In the genomic region with DNA sequence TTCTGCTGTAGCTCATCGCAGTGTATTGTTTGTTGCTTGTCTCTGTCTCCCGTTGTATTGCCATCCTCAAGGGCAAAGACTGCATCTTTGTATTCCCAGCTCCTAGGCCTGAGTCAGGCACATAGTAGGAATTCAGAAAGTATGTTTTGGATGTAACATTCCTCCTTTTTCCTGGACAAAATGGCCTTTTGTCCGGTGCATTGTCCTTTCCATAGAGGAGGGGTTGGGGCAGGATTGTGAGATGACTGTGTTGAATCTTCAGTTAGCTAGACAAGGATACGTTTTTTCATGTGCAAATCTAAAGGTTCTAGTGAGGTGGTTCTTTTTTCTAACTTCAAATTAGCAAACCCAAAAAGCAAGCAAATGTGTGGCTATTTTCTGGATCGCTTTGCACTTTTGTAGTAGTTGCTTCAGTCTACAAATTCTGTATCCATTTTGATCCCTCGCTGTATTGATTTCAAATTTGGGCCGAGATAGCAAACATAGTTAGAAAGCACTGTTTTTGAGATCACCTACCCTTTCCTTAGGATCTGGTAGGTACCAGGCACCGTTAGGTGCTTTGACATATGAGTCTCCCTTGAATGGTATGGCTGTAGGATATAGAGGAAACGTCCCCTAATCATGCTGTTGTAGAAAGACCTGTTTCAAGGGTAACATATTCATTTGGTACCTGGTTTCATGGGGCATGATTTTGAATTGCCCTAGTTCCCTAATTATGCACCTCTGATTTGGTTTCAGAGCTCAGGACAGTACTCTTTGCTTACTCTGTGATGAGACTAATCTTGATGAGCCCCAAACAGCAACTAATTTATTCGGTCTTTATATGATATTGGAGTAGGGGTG, we compare ENCODE assay signal across 8 cellular contexts. TPM values are rescaled to one million over a fixed set of nuclear protein-coding genes. Genes with fewer than 3 reads are reported as not detected.
DNase-seq lines count a peak whose midpoint lies in the region; ATAC-seq and TF ChIP-seq lines count a peak whose summit lies in the region.

No MANE protein-coding gene starts in this region.

- H3K9me3 ChIP-seq in heart right ventricle (no peaks in the 10 kb centered on the region), lower lobe of right lung (no peaks in the 10 kb centered on the region), uterus (no peaks in the 10 kb centered on the region)

- intact Hi-C loops in heart right ventricle (cut with DNase I): no loop called here
- intact Hi-C loops in left ventricle myocardium superior (cut with micrococcal nuclease): no loop called here
- intact Hi-C loops in lower lobe of right lung (cut with DNase I): no loop called here
- intact Hi-C loops in uterus (cut with DNase I; ENCODE audit: low total_unique reads): no loop called here

- in situ Hi-C loops in astrocyte of the spinal cord (cut with HindIII; ENCODE audit: low sequenced_read_pairs): no loop called here

- peak overlapping the region; percentile 61 to 97 (median 89) for H3K4me3 ChIP-seq in heart right ventricle
- peak overlapping the region; percentile 88 for H3K4me3 ChIP-seq in astrocyte of the spinal cord (ENCODE audit: low read depth, low read length)
- peak overlapping the region; percentile 89 for H3K4me3 ChIP-seq in lower lobe of right lung
- H3K4me3 ChIP-seq in uterus: peak overlapping the region; percentile 89 to 99

- ATAC-seq in heart right ventricle: no peak
- no peak for ATAC-seq in left ventricle myocardium superior
- no peak for ATAC-seq in lower lobe of right lung
- no peak for ATAC-seq in GM21381 (IDR thresholded peaks at IDR 0.05; ENCODE audit: unreplicated experiment)

- no peak for TF ChIP-seq CTCF in heart right ventricle (IDR thresholded peaks at IDR 0.05)
- TF ChIP-seq CTCF in astrocyte of the spinal cord (IDR thresholded peaks at IDR 0.05; ENCODE audit: low read depth, low read length): no peak
- no peak for TF ChIP-seq CTCF in lower lobe of right lung (IDR thresholded peaks at IDR 0.05)
- TF ChIP-seq CTCF in uterus (IDR thresholded peaks at IDR 0.05): no peak

- 48% methylated on average over 10 of the region's 10 CpGs for WGBS in heart right ventricle, 2 donors

- H3K27ac ChIP-seq in heart right ventricle: peak overlapping the region in 4 of 10 donors; percentile 87 to 96 (median 92)
- no peak overlapping the region for H3K27ac ChIP-seq in lower lobe of right lung
- no peak overlapping the region for H3K27ac ChIP-seq in uterus

- peaks cover 0 to 40% (median 22%) of the 10 kb centered on the region in 9 donors for H3K4me1 ChIP-seq in heart right ventricle
- H3K4me1 ChIP-seq in lower lobe of right lung: peaks cover 23% of the 10 kb centered on the region
- peaks cover 9 to 14% of the 10 kb centered on the region in 2 donors for H3K4me1 ChIP-seq in uterus

- TF ChIP-seq POLR2A in uterus (IDR thresholded peaks at IDR 0.05): no peak

- H3K27me3 ChIP-seq in heart right ventricle (no peaks in the 10 kb centered on the region), lower lobe of right lung (ENCODE audit: low read depth) (no peaks in the 10 kb centered on the region), uterus (no peaks in the 10 kb centered on the region)

- DNase-seq in heart right ventricle: no peak
- DNase-seq in left ventricle myocardium superior: no peak
- peak; percentile 8 for DNase-seq in astrocyte of the spinal cord (ENCODE audit: low read depth, low spot score)
- DNase-seq in lower lobe of right lung: no peak
- no peak for DNase-seq in uterus
- DNase-seq in NCI-H1930 (lab: John Stamatoyannopoulos, UW): no peak
- no peak for DNase-seq in T1000 (lab: John Stamatoyannopoulos, UW)

- H3K36me3 ChIP-seq in heart right ventricle (peaks cover 0 to 50% (median 8%) of the 10 kb centered on the region in 9 donors), lower lobe of right lung (peaks cover 30% of the 10 kb centered on the region), uterus (no peaks in the 10 kb centered on the region)

RNA-seq across cellular contexts. Expression of a gene that starts 1.2 kb away (rescaled TPM):
- total RNA-seq in heart right ventricle: 10 to 100 TPM; 19.2 to 33.4 (median 26.2) TPM
- 10 to 100 TPM; 13.9 to 24.8 TPM for polyA plus RNA-seq in heart right ventricle
- 25.8 TPM for total RNA-seq in left ventricle myocardium superior
- 31.3 TPM for total RNA-seq in lower lobe of right lung
- 10 to 100 TPM; 32.3 to 57.5 (median 43.6) TPM for total RNA-seq in uterus

RNA-seq across cellular contexts. Expression of a gene that starts 40.6 kb away (rescaled TPM):
- total RNA-seq in heart right ventricle: 10 to 100 TPM in 2 of 10 donors, 1 to 10 TPM in 8; 2.5 to 29.3 (median 5.1) TPM
- 1 to 10 TPM; 5.6 to 7.3 TPM for polyA plus RNA-seq in heart right ventricle
- 5.7 TPM for total RNA-seq in left ventricle myocardium superior
- total RNA-seq in lower lobe of right lung: 161 TPM
- total RNA-seq in uterus: 10 to 100 TPM in 2 of 4 donors, 1 to 10 TPM in 2; 5.1 to 28.9 (median 15.8) TPM

RNA-seq across cellular contexts. Expression of a gene that starts 58.8 kb away (rescaled TPM):
- total RNA-seq in heart right ventricle (10 to 100 TPM; 17.2 to 45.7 (median 22.5) TPM), left ventricle myocardium superior (23.7 TPM), lower lobe of right lung (91.0 TPM), uterus (10 to 100 TPM; 24.4 to 67.8 (median 56.2) TPM)
- 10 to 100 TPM; 15.1 to 20.4 TPM for polyA plus RNA-seq in heart right ventricle
